ENCODE assay signal across 8 cellular contexts in genomic region chr11:32829680-32830412, GRCh38. TPM values are rescaled to one million over a fixed set of nuclear protein-coding genes. Genes with fewer than 3 reads are reported as not detected.
DNase-seq lines count a peak whose midpoint lies in the region; ATAC-seq and TF ChIP-seq lines count a peak whose summit lies in the region.

Gene PRRG4, plus strand, starts transcription at chr11:32829927. Its CDS starts 603 bp downstream, at chr11:32830530.

- peak within 1 kb of the TSS; percentile 48 to 80 (median 69); a peak in 21 of 22 replicates for H3K9ac ChIP-seq in BLaER1 treated with 17β-estradiol and CSF1 and Interleukin-3, amounts not matched to agents 10 nM and 100 nM
- no peak within 1 kb of the TSS for H3K9ac ChIP-seq in parathyroid adenoma

- peaks cover 25% of the 10 kb centered on the region for H3K27me3 Mint-ChIP-seq in activated T-helper 2 cell treated with anti-CD3 and anti-CD28 coated beads, Interferon-gamma antibody, Interleukin-2, Interleukin-4, amounts not matched to agents 10 μg/mL and 5 μg/mL and 100 μg/mL, durations not matched to agents 14 hours and 24 hours and 36 hours (ENCODE audit: low read depth)

- no peak for TF ChIP-seq CTCF in parathyroid adenoma (IDR thresholded peaks at IDR 0.05)

- peak within 1 kb of the TSS; percentile 87 for H3K27ac Mint-ChIP-seq in activated T-helper 2 cell treated with anti-CD3 and anti-CD28 coated beads, Interferon-gamma antibody, Interleukin-2, Interleukin-4, amounts not matched to agents 10 μg/mL and 5 μg/mL and 100 μg/mL, durations not matched to agents 14 hours and 24 hours and 36 hours

- peaks cover 13% of the 10 kb centered on the region for H3K4me1 Mint-ChIP-seq in activated T-helper 2 cell treated with anti-CD3 and anti-CD28 coated beads, Interferon-gamma antibody, Interleukin-2, Interleukin-4, amounts not matched to agents 10 μg/mL and 5 μg/mL and 100 μg/mL, durations not matched to agents 14 hours and 24 hours and 36 hours (ENCODE audit: low read depth)

- peak; percentile 68 for DNase-seq in NCI-H2196 (lab: John Stamatoyannopoulos, UW; ENCODE audit: unreplicated experiment)
- DNase-seq in activated T-helper 2 cell treated with anti-CD3 and anti-CD28 coated beads, Interferon-gamma antibody, Interleukin-2, Interleukin-4, amounts not matched to agents 10 μg/mL and 5 μg/mL and 100 μg/mL, durations not matched to agents 14 hours and 24 hours and 36 hours (ENCODE audit: low spot score), result peak; percentile 56
- peak; percentile 82 for DNase-seq in cardiac septum (ENCODE audit: low spot score)
- no peak for DNase-seq in foreskin melanocyte

- intact Hi-C loops in activated T-helper 2 cell treated with anti-CD3 and anti-CD28 coated beads, Interferon-gamma antibody, Interleukin-2, Interleukin-4, amounts not matched to agents 10 μg/mL and 5 μg/mL and 100 μg/mL, durations not matched to agents 14 hours and 24 hours and 36 hours (cut with micrococcal nuclease), result loop anchor here (1.0 to 5.0 kb wide), 4 partner anchors 8 to 892 kb away; partner anchors contain the start of gene QSER1
- intact Hi-C loops in cardiac septum (cut with DNase I), result no loop called here

- no peaks in the 10 kb centered on the region for H3K9me3 Mint-ChIP-seq in activated T-helper 2 cell treated with anti-CD3 and anti-CD28 coated beads, Interferon-gamma antibody, Interleukin-2, Interleukin-4, amounts not matched to agents 10 μg/mL and 5 μg/mL and 100 μg/mL, durations not matched to agents 14 hours and 24 hours and 36 hours

- peak within 1 kb of the TSS in 10 of 11 experiments; percentile 0 to 69 (median 43); a peak in 14 of 22 replicates for H3K27ac ChIP-seq in BLaER1 treated with 17β-estradiol and CSF1 and Interleukin-3, amounts not matched to agents 10 nM and 100 nM
- H3K27ac ChIP-seq in parathyroid adenoma, result no peak within 1 kb of the TSS

- peaks cover 11 to 34% (median 27%) of the 10 kb centered on the region in 11 experiments; a peak in 21 of 22 replicates for H3K27me3 ChIP-seq in BLaER1 treated with 17β-estradiol and CSF1 and Interleukin-3, amounts not matched to agents 10 nM and 100 nM
- H3K27me3 ChIP-seq in parathyroid adenoma (ENCODE audit: control insufficient read depth, insufficient read depth, low read length), result no peaks in the 10 kb centered on the region

- H3K36me3 ChIP-seq in BLaER1 treated with 17β-estradiol and CSF1 and Interleukin-3, amounts not matched to agents 10 nM and 100 nM, result no peaks in the 10 kb centered on the region
- no peaks in the 10 kb centered on the region for H3K36me3 ChIP-seq in parathyroid adenoma (ENCODE audit: control insufficient read depth, insufficient read depth, low read length)

- H3K9me3 ChIP-seq in BLaER1 treated with 17β-estradiol and CSF1 and Interleukin-3, amounts not matched to agents 10 nM and 100 nM (replicated peaks in 1 of 11), result peaks cover 0 to 6% (median 0%) of the 10 kb centered on the region in 11 experiments; a peak in 2 of 22 replicates
- H3K9me3 ChIP-seq in parathyroid adenoma (ENCODE audit: control insufficient read depth, low read length), result no peaks in the 10 kb centered on the region

- H3K79me2 ChIP-seq in parathyroid adenoma, result no peaks in the 10 kb centered on the region

- no peaks in the 10 kb centered on the region for H3K36me3 Mint-ChIP-seq in activated T-helper 2 cell treated with anti-CD3 and anti-CD28 coated beads, Interferon-gamma antibody, Interleukin-2, Interleukin-4, amounts not matched to agents 10 μg/mL and 5 μg/mL and 100 μg/mL, durations not matched to agents 14 hours and 24 hours and 36 hours (ENCODE audit: low read depth)

- peaks cover 8 to 19% (median 15%) of the 10 kb centered on the region in 10 experiments; a peak in 15 of 20 replicates for H3K4me1 ChIP-seq in BLaER1 treated with 17β-estradiol and CSF1 and Interleukin-3, amounts not matched to agents 10 nM and 100 nM
- H3K4me1 ChIP-seq in parathyroid adenoma, result peaks cover 5% of the 10 kb centered on the region

- ATAC-seq in GM18868 (IDR thresholded peaks at IDR 0.05; ENCODE audit: unreplicated experiment) (peak; percentile 83), HG03025 (IDR thresholded peaks at IDR 0.05; ENCODE audit: low FRiP score, unreplicated experiment) (peak; percentile 83)

- no peaks in the 10 kb centered on the region for H4K20me1 ChIP-seq in BLaER1 treated with 17β-estradiol and CSF1 and Interleukin-3, amounts not matched to agents 10 nM and 100 nM

- H3K4me3 Mint-ChIP-seq in activated T-helper 2 cell treated with anti-CD3 and anti-CD28 coated beads, Interferon-gamma antibody, Interleukin-2, Interleukin-4, amounts not matched to agents 10 μg/mL and 5 μg/mL and 100 μg/mL, durations not matched to agents 14 hours and 24 hours and 36 hours (ENCODE audit: low read depth), result peak within 1 kb of the TSS; percentile 90

- H3K4me2 ChIP-seq in BLaER1 treated with 17β-estradiol and CSF1 and Interleukin-3, amounts not matched to agents 10 nM and 100 nM, result peak within 1 kb of the TSS; percentile 85 to 99 (median 96)
- H3K4me2 ChIP-seq in parathyroid adenoma (ENCODE audit: low read length), result peak within 1 kb of the TSS; percentile 72

- peak within 1 kb of the TSS; percentile 55 to 77 (median 65) for H3K4me3 ChIP-seq in BLaER1 treated with 17β-estradiol and CSF1 and Interleukin-3, amounts not matched to agents 10 nM and 100 nM
- H3K4me3 ChIP-seq in parathyroid adenoma (ENCODE audit: low read depth, low read length), result peak within 1 kb of the TSS; percentile 62

- peak within 1 kb of the TSS; percentile 72 for H2AFZ ChIP-seq in parathyroid adenoma

RNA-seq across cellular contexts. Expression of gene PRRG4, which starts in this region (rescaled TPM):
- total RNA-seq in activated T-helper 2 cell treated with anti-CD3 and anti-CD28 coated beads, Interferon-gamma antibody, Interleukin-2, Interleukin-4, amounts not matched to agents 10 μg/mL and 5 μg/mL and 100 μg/mL, durations not matched to agents 14 hours and 24 hours and 36 hours, result 1.1 and 1.3 TPM in 2 replicates
- 0.40 TPM for total RNA-seq in cardiac septum

Comparison
In these comparisons a context has a peak if more than half of its experiments do, and no peak if none do; other contexts are left out.
1. Peak in DNase-seq in cardiac septum; RNA of the gene not detected or under 1 TPM.